9 cellular contexts compared by ENCODE assay signal in the genomic region with DNA sequence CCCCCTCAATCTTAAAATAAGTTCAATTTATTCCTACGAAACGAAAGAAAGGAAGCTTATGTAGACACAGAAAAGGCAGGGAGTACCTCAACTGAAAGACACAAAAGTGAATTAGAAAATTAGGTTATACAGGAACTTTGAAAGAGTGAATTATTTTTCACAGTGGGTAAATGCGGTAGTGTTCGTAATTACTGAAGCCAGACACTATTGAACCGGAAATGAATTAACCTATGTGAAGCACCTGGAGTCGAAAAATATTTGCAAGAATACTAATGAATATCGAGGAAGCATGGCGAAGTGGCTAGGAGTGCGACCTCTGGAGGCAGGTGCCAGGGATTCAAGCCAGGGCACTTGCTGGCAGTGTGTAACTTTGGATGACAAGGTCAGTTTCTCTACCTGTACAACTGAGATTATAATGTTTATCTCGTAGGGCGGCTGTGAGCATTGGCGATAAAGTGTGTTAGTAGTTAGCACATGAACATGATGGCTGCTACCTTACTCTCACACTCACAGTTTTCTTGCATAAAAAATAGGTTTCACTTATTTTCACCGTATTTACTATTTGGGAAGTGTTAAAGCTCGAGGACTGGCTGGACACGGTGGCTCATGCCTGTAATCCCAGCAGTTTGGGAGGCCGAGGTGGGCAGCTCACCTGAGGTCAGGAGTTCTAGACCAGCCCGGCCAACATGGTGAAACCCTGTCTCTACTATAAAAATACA. TPM values are rescaled to one million over a fixed set of nuclear protein-coding genes. Genes with fewer than 3 reads are reported as not detected.
DNase-seq lines count a peak whose midpoint lies in the region; ATAC-seq, FAIRE-seq and TF ChIP-seq lines count a peak whose summit lies in the region.
"Had no signal": no experiment of that assay in that cellular context is flagged by ENCODE, and none has a peak within 500 bp of the region (broad histone marks: within the 10 kb centered on the region; RNA-seq: fewer than 3 reads in every experiment).

No MANE protein-coding gene starts in this region.

- no peaks in the 10 kb centered on the region for H3K9me3 Mint-ChIP-seq in glutamatergic neuron (ENCODE audit: unreplicated experiment)
- H3K9me3 Mint-ChIP-seq: stimulated activated naive CD8-positive, alpha-beta T cell treated with anti-CD3 and anti-CD28 coated beads, Interleukin-15, Interleukin-2, amounts not matched to agents 100 ng/mL and 50 ng/mL, for 24 hours had no signal

- no peaks in the 10 kb centered on the region for H3K36me3 Mint-ChIP-seq in glutamatergic neuron (ENCODE audit: unreplicated experiment)

- no peak for FAIRE-seq in urothelium cell line (lab: Jason Lieb, UNC)

- no peak overlapping the region for H3K27ac Mint-ChIP-seq in glutamatergic neuron (ENCODE audit: unreplicated experiment)

- no peaks in the 10 kb centered on the region for H3K4me1 ChIP-seq in IMR-90 (ENCODE audit: control insufficient read depth, insufficient read depth, low read length)

- CTCF ChIA-PET in IMR-90 (lab: Yijun Ruan, JAX) = interaction anchor here (0.6 to 1.8 kb wide), 6 partner anchors 9 to 39 kb away, joined by 3 to 8 read pairs (median 4); no protein-coding TSS in a partner anchor

- intact Hi-C loops in IMR-90 (cut with micrococcal nuclease) = loop anchor here (1.0 kb wide), 2 partner anchors 130 to 269 kb away; no protein-coding TSS in a partner anchor

- H3K4me2 ChIP-seq in IMR-90 (ENCODE audit: low read depth, low read length) = peak overlapping the region; percentile 61

- H3K36me3 ChIP-seq in IMR-90 (ENCODE audit: control insufficient read depth, insufficient read depth, low read length) = 0 out of 2 replicates have a peak, but pooled peaks cover 2% of the 10 kb centered on the region

- H2AFZ ChIP-seq in IMR-90 (replicated peaks; ENCODE audit: low read length, poor library complexity) = peak overlapping the region; percentile 75

- H2BK120ac ChIP-seq in IMR-90 (ENCODE audit: low read depth, low read length) = no peak overlapping the region

- no peaks in the 10 kb centered on the region for H3K27me3 Mint-ChIP-seq in glutamatergic neuron (ENCODE audit: unreplicated experiment)
- H3K27me3 Mint-ChIP-seq: stimulated activated naive CD8-positive, alpha-beta T cell treated with anti-CD3 and anti-CD28 coated beads, Interleukin-15, Interleukin-2, amounts not matched to agents 100 ng/mL and 50 ng/mL, for 24 hours had no signal

- peak overlapping the region; percentile 67 for H2AK9ac ChIP-seq in IMR-90 (replicated peaks; ENCODE audit: low read depth, low read length, poor library complexity)

- no peak overlapping the region for H2BK5ac ChIP-seq in IMR-90 (ENCODE audit: low read depth, low read length, poor library complexity, severe bottlenecking)

- ATAC-seq in GM21717 (IDR thresholded peaks at IDR 0.05; ENCODE audit: unreplicated experiment) = peak; percentile 92
- peak; percentile 71 for ATAC-seq in IMR-90 (ENCODE audit: low read depth)

- H2AK5ac ChIP-seq in IMR-90 (ENCODE audit: low read depth, low read length) = no peak overlapping the region

- no peak overlapping the region for H3K14ac ChIP-seq in IMR-90 (replicated peaks; ENCODE audit: low read depth, low read length)

- no peaks in the 10 kb centered on the region for H3K4me1 Mint-ChIP-seq in glutamatergic neuron (ENCODE audit: low read depth, unreplicated experiment)

- no peak overlapping the region for H4K91ac ChIP-seq in IMR-90 (ENCODE audit: insufficient read depth, low read depth, low read length)

- H3K9me3 ChIP-seq in IMR-90 (ENCODE audit: control insufficient read depth, insufficient read depth, low read length) = peaks cover 3% of the 10 kb centered on the region

- no peaks in the 10 kb centered on the region for H3K9me1 ChIP-seq in IMR-90 (ENCODE audit: insufficient read depth, low read length)

- TF ChIP-seq RAD21 in IMR-90 (IDR thresholded peaks at IDR 0.05; ENCODE audit: low read length) = peak; percentile 54

- dilution Hi-C loops in IMR-90 (cut with HindIII; ENCODE audit: low sequenced_read_pairs, unreplicated experiment) = no loop called here

- in situ Hi-C loops in IMR-90 (cut with MboI; ENCODE audit: low sequenced_read_pairs) = no loop called here

- peak; percentile 75 for TF ChIP-seq CTCF in IMR-90 (conservative IDR thresholded peaks at IDR 0.05; ENCODE audit: low read depth, low read length)
- TF ChIP-seq CTCF in glutamatergic neuron (IDR thresholded peaks at IDR 0.05; ENCODE audit: partially characterized antibody, unreplicated experiment) = peak; percentile 64

- BruUV-seq in IMR-90 (replicated peaks; lab: Mats Ljungman, UMichigan) = no TSS peak

- DNase-seq in ELF-1 (ENCODE audit: low read depth, low spot score) (peak; percentile 59), IMR-90 (peak; percentile 61), SHP77 (lab: John Stamatoyannopoulos, UW) (peak; percentile 67 to 81), glutamatergic neuron (peak; percentile 78), occipital lobe (lab: John Stamatoyannopoulos, UW) (peak; percentile 45), urothelium cell line (ENCODE audit: low spot score) (peak; percentile 76)
- peak; percentile 79 for DNase-seq in activated naive CD4-positive, alpha-beta T cell treated with Interleukin-2 at 50 U/mL for 16 hours

- no peak overlapping the region for H3K23ac ChIP-seq in IMR-90 (ENCODE audit: low read depth, low read length)

- peak overlapping the region; percentile 85 for H3K4me3 Mint-ChIP-seq in glutamatergic neuron (ENCODE audit: unreplicated experiment)
- H3K4me3 Mint-ChIP-seq: stimulated activated naive CD8-positive, alpha-beta T cell treated with anti-CD3 and anti-CD28 coated beads, Interleukin-15, Interleukin-2, amounts not matched to agents 100 ng/mL and 50 ng/mL, for 24 hours had no signal

- H3K79me1 ChIP-seq in IMR-90 (ENCODE audit: low read depth in 1 of 2, low read length in 2 of 2) = no peaks in the 10 kb centered on the region

- H3K27ac ChIP-seq in IMR-90 (ENCODE audit: insufficient read depth, low read length) = no peak overlapping the region

- no peak overlapping the region for H3K18ac ChIP-seq in IMR-90 (ENCODE audit: low read depth, low read length)

- H3K4ac ChIP-seq in IMR-90 (ENCODE audit: low read depth, low read length) = no peak overlapping the region

- POLR2A ChIA-PET in IMR-90 (lab: Charles Lee; ENCODE audit: unreplicated experiment) = interaction anchor here (0.6 to 1.7 kb wide), 3 partner anchors 15 to 124 kb away, joined by 3 to 14 read pairs (median 3); a partner anchor contains a TSS

- H2BK20ac ChIP-seq in IMR-90 (ENCODE audit: low read depth, low read length) = no peak overlapping the region

- H3K4me3 ChIP-seq in IMR-90 (ENCODE audit: insufficient read depth, low read depth, low read length) = peak overlapping the region; percentile 95

- no peak overlapping the region for H2BK15ac ChIP-seq in IMR-90 (ENCODE audit: low read depth, low read length)

- H3K9ac ChIP-seq in IMR-90 (ENCODE audit: low read depth, low read length) = no peak overlapping the region

- H4K8ac ChIP-seq in IMR-90 (ENCODE audit: low read depth in 2 of 2, low read length in 2 of 2) = no peak overlapping the region

- H3K27me3 ChIP-seq in IMR-90 (ENCODE audit: control insufficient read depth, insufficient read depth, low read length) = peaks cover 4% of the 10 kb centered on the region

- H4K20me1 ChIP-seq in IMR-90 (ENCODE audit: insufficient read depth, low read length) = no peaks in the 10 kb centered on the region

- no peak overlapping the region for H3K56ac ChIP-seq in IMR-90 (ENCODE audit: extremely low read depth, insufficient read depth, low read length)

- H4K5ac ChIP-seq in IMR-90 (ENCODE audit: low read depth, low read length) = no peak overlapping the region

- 7% methylated on average over 3 of the region's 17 CpGs; no CpG with 5 or more reads in 1 of the 2 experiments for WGBS in IMR-90 (ENCODE audit: extremely low coverage in 2 of 2, insufficient read length in 1 of 2), 2 experiments

- TF ChIP-seq POLR2A in IMR-90 (IDR thresholded peaks at IDR 0.05; ENCODE audit: low read depth, low read length) = no peak

TF ChIP-seq in IMR-90, 13 proteins besides CTCF, POLR2A, EP300 and RAD21:
- TF ChIP-seq MAFK (IDR thresholded peaks at IDR 0.05; ENCODE audit: low read depth, low read length) (no peak), SMC3 (IDR thresholded peaks at IDR 0.05; ENCODE audit: low read depth, low read length) (peak; percentile 64)

RNA-seq across cellular contexts. Expression of a gene that starts 0.5 kb away (rescaled TPM):
- total RNA-seq in IMR-90 (2012; rRNA removed) (2.5 and 6.4 TPM in 2 replicates), glutamatergic neuron (ENCODE audit: unreplicated experiment) (5.8 TPM), occipital lobe (16.4 TPM)
- polyA plus RNA-seq in IMR-90 (2012; rRNA removed) = 1.7 and 2.4 TPM in 2 replicates
- 0.41 and 0.60 TPM in 2 replicates for polyA plus RNA-seq in IMR-90 (2012; cell fraction: cytosol; rRNA removed)
- 0.36 and 3.9 TPM in 2 replicates for polyA plus RNA-seq in IMR-90 (2012; cell fraction: nucleus; rRNA removed; ENCODE audit: low replicate concordance)

RNA-seq across cellular contexts. Expression of a gene that starts 15.4 kb away (rescaled TPM):
- total RNA-seq in IMR-90 (2012; rRNA removed) (1,529 and 2,604 TPM in 2 replicates), glutamatergic neuron (ENCODE audit: unreplicated experiment) (432 TPM), occipital lobe (772 TPM)
- 3,906 and 3,925 TPM in 2 replicates for polyA plus RNA-seq in IMR-90 (2012; rRNA removed)
- polyA plus RNA-seq in IMR-90 (2012; cell fraction: cytosol; rRNA removed) = 4,661 and 5,209 TPM in 2 replicates
- 958 and 2,207 TPM in 2 replicates for polyA plus RNA-seq in IMR-90 (2012; cell fraction: nucleus; rRNA removed; ENCODE audit: low replicate concordance)

RNA-seq across cellular contexts. Expression of a gene that starts 41.3 kb away (rescaled TPM):
- total RNA-seq in IMR-90 (2012; rRNA removed) (not detected in 2 replicates), glutamatergic neuron (ENCODE audit: unreplicated experiment) (not detected), occipital lobe (0.94 TPM)
- polyA plus RNA-seq in IMR-90 (2012; rRNA removed) = not detected in 2 replicates
- polyA plus RNA-seq in IMR-90 (2012; cell fraction: cytosol; rRNA removed) = not detected in 2 replicates
- polyA plus RNA-seq in IMR-90 (2012; cell fraction: nucleus; rRNA removed; ENCODE audit: low replicate concordance) = not detected in 2 replicates
